ENCODE assay signal across 1 cellular context in genomic region chr2:206798009-206798408, GRCh38.
TF ChIP-seq lines count a peak whose summit lies in the region.

No MANE protein-coding gene starts in this region.

TF ChIP-seq in SK-N-SH, 30 proteins besides CTCF, POLR2A, EP300 and RAD21 (continued from another document):
- TF ChIP-seq PBX3 (IDR thresholded peaks at IDR 0.05) = no peak
